In the genomic region with DNA sequence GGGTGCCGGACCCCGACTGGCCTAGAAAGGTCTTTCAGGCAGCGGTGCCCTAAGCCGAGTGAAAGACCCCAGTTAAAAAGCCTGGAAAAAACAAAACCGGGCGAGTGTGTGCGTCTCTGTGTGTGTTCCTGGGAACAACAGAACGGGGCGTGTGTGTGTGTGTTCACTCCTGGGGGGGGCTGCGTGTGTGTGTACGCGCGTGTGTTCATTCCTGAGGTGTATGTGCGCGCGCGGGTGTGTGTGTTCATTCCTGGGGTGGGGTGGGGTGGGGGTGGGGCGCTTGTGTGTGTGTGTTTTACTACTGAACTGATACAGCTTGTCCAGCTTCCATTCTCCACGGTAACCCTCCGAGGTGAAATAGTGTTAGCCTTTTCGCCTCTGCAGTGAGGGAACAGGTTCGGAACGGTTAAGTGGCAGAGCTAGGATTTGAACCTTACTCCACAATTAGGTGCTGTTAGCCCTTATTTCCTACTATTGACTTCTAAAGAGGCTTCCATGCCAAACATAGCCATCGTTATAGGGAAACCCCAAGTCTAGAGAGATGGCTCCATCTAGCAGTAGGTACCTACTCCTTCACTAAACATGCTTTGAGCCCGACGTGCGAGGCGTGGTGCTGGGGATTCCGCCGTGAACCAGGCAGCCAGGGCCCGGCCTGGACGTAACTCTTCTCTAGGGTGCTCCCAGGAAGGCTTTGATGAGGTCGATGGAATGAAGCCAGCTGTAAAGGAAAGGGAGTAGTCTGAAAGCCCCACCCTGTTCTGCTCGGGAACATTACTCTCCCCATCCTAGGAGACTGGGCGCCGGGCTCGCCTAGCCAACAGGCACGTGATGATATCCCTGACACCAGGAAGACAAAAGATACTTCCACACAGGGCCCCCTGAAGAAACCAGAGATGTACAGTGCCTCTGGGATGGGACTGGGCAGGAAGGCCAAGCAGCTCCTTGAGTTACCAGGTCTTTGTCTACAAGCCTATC, we compare ENCODE assay signal across 8 cellular contexts. TPM values are rescaled to one million over a fixed set of nuclear protein-coding genes. Genes with fewer than 3 reads are reported as not detected.
DNase-seq lines count a peak whose midpoint lies in the region; ATAC-seq and TF ChIP-seq lines count a peak whose summit lies in the region.

No MANE protein-coding gene starts in this region.

- peaks cover 14% of the 10 kb centered on the region for H3K4me1 Mint-ChIP-seq in progenitor cell of endocrine pancreas (ENCODE audit: low read depth)

- intact Hi-C loops in left ventricle myocardium superior (cut with micrococcal nuclease), result no loop called here

- H3K27me3 Mint-ChIP-seq in progenitor cell of endocrine pancreas, result no peaks in the 10 kb centered on the region

- DNase-seq in activated CD8-positive, alpha-beta memory T cell treated with anti-CD3 and anti-CD28 coated beads, Interleukin-2, amount 50 U/mL, for 24 hours (ENCODE audit: extremely low read depth), result peak; percentile 29
- DNase-seq in activated CD8-positive, alpha-beta memory T cell treated with anti-CD3 and anti-CD28 coated beads for 24 hours, result no peak
- DNase-seq in NCI-H526 treated with DMSO at 0.1 percent for 48 hours (lab: John Stamatoyannopoulos, UW) (peak; percentile 57), amniotic stem cell (lab: John Stamatoyannopoulos, UW) (peak; percentile 42), left ventricle myocardium superior (peak; percentile 43), progenitor cell of endocrine pancreas (ENCODE audit: low spot score, unreplicated experiment) (no peak)
- DNase-seq in stimulated activated CD4-positive, alpha-beta T cell treated with anti-CD3 and anti-CD28 coated beads, Interleukin-1b, Interleukin-23, amount 100 ng/mL, for 48 hours, result no peak

- peaks cover 2% of the 10 kb centered on the region for H3K36me3 Mint-ChIP-seq in progenitor cell of endocrine pancreas (ENCODE audit: insufficient read depth)

- peak overlapping the region; percentile 96 for H3K4me3 Mint-ChIP-seq in progenitor cell of endocrine pancreas (ENCODE audit: low read depth)

- H3K27ac Mint-ChIP-seq in progenitor cell of endocrine pancreas, result peak overlapping the region; percentile 99

- H3K9me3 Mint-ChIP-seq in progenitor cell of endocrine pancreas (ENCODE audit: low read depth), result no peaks in the 10 kb centered on the region

- ATAC-seq in HG03025 (IDR thresholded peaks at IDR 0.05; ENCODE audit: low FRiP score, unreplicated experiment) (peak; percentile 22), left ventricle myocardium superior (peak; percentile 65)

- no peak for TF ChIP-seq CTCF in progenitor cell of endocrine pancreas (IDR thresholded peaks at IDR 0.05; ENCODE audit: unreplicated experiment)

RNA-seq across cellular contexts. Expression of a gene that starts 0.7 kb away (rescaled TPM):
- total RNA-seq in left ventricle myocardium superior (478 TPM), progenitor cell of endocrine pancreas (339 and 358 TPM in 2 replicates)

RNA-seq across cellular contexts. Expression of a gene that starts 48.4 kb away (rescaled TPM):
- total RNA-seq in left ventricle myocardium superior (143 TPM), progenitor cell of endocrine pancreas (157 and 164 TPM in 2 replicates)

Comparison
In these comparisons a context has a peak if more than half of its experiments do, and no peak if none do; other contexts are left out.
1. DNase-seq: peak in activated CD8-positive, alpha-beta memory T cell treated with anti-CD3 and anti-CD28 coated beads, Interleukin-2, amount 50 U/mL, for 24 hours (single experiment), NCI-H526 treated with DMSO at 0.1 percent for 48 hours (single experiment), amniotic stem cell (single experiment) and left ventricle myocardium superior (single experiment); none in activated CD8-positive, alpha-beta memory T cell treated with anti-CD3 and anti-CD28 coated beads for 24 hours (single experiment), progenitor cell of endocrine pancreas (single experiment) and stimulated activated CD4-positive, alpha-beta T cell treated with anti-CD3 and anti-CD28 coated beads, Interleukin-1b, Interleukin-23, amount 100 ng/mL, for 48 hours (single experiment).